In the genomic region with DNA sequence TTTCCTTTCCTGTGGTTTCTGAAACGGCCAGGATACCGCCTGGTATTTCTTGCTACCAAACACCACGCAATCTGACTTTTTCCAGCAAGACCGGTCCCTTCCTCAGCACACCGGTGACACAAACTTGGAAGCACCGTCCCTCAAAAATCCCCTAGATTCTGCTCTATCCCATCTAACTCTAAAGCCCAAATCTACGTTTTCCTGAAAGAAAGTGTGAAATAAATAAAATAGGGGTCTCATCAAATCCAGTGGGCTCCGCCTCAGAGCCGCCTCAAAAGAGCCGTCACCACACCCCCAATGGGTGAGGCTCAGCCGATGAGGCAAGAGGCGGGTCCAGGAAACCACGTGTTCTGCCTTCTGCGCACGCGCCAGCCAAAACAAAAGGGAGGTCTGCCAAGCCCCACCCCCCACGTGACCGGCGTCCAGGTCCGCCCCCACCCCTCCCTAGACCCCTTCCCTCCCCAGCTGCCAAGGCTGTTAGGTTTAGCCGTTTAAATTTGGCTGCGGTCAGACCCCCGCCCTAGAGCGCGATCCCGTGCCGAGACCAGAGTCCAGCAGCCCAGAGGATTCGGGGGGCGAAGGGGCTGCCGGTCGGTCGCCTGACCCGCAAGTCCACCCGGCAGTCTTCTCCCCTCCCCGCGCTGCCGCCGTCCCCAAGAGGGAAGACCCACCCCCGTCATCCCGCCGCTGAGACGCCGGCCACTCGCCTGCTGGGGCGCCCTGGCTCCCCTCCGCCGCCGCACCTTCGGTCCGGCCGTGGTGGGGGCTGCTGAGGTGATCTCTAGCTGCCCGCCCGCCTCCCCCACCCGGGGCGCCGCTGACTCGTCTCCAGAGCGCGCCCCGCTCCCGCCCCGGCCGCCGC, we compare ENCODE assay signal across 1 cellular context.
TF ChIP-seq lines count a peak whose summit lies in the region.

No MANE protein-coding gene starts in this region.

TF ChIP-seq in HepG2, 621 proteins besides CTCF, POLR2A, EP300 and RAD21 (continued from another document and continues in another):
- TF ChIP-seq ZNF280B (CRISPR knock-in tag; IDR thresholded peaks at IDR 0.05; ENCODE audit: borderline replicate concordance) (no peak; the same call in 1 of the 2 replicates), ZNF619 (CRISPR knock-in tag; IDR thresholded peaks at IDR 0.05) (no peak), STAG1 (CRISPR knock-in tag; IDR thresholded peaks at IDR 0.05) (0 out of 2 replicates have a peak, but pooled peaks have one; percentile 4), KDM1A (CRISPR knock-in tag; IDR thresholded peaks at IDR 0.05) (no peak), ZFP90 (CRISPR knock-in tag; IDR thresholded peaks at IDR 0.05; ENCODE audit: borderline replicate concordance) (no peak; the same call in 1 of the 2 replicates), ZKSCAN5 (CRISPR knock-in tag; IDR thresholded peaks at IDR 0.05) (no peak), ZNF558 (CRISPR knock-in tag; IDR thresholded peaks at IDR 0.05; ENCODE audit: borderline replicate concordance) (no peak), SMAD3 (CRISPR knock-in tag; IDR thresholded peaks at IDR 0.05) (0 out of 2 replicates have a peak, but pooled peaks have one; percentile 24), ZNF326 (CRISPR knock-in tag; IDR thresholded peaks at IDR 0.05; ENCODE audit: borderline replicate concordance) (no peak), CHD2 (IDR thresholded peaks at IDR 0.05; ENCODE audit: low read depth, low read length) (no peak), SRSF1 (optimal IDR thresholded peaks at IDR 0.05; ENCODE audit: low read depth, low read length) (no peak), LCORL (IDR thresholded peaks at IDR 0.05) (no peak), LCORL (CRISPR knock-in tag; IDR thresholded peaks at IDR 0.05) (no peak; the same call in 1 of the 2 replicates), ZMYM2 (CRISPR knock-in tag; IDR thresholded peaks at IDR 0.05) (no peak), U2AF2 (IDR thresholded peaks at IDR 0.05; ENCODE audit: low read depth, low read length) (0 out of 2 replicates have a peak, but pooled peaks have one; percentile 16), SATB2 (CRISPR knock-in tag; IDR thresholded peaks at IDR 0.05) (no peak), CAMTA2 (CRISPR knock-in tag; IDR thresholded peaks at IDR 0.05; ENCODE audit: borderline replicate concordance) (no peak), ATF3 (CRISPR knock-in tag; IDR thresholded peaks at IDR 0.05) (0 out of 2 replicates have a peak, but pooled peaks have one; percentile 24), JUN (CRISPR knock-in tag; IDR thresholded peaks at IDR 0.05) (no peak), PCBP1 (IDR thresholded peaks at IDR 0.05; ENCODE audit: borderline replicate concordance, low read depth, low read length) (peak; percentile 94), ZNF512B (CRISPR knock-in tag; IDR thresholded peaks at IDR 0.05; ENCODE audit: borderline replicate concordance) (no peak), ZNF703 (CRISPR knock-in tag; IDR thresholded peaks at IDR 0.05; ENCODE audit: borderline replicate concordance) (no peak), NBN (conservative IDR thresholded peaks at IDR 0.05) (no peak), REL (CRISPR knock-in tag; conservative IDR thresholded peaks at IDR 0.05) (no peak), TBL1XR1 (IDR thresholded peaks at IDR 0.05; ENCODE audit: borderline replicate concordance, low read length, partially characterized antibody) (no peak), ZFP36L2 (CRISPR knock-in tag; IDR thresholded peaks at IDR 0.05) (no peak), NAIF1 (CRISPR knock-in tag; IDR thresholded peaks at IDR 0.05; ENCODE audit: borderline replicate concordance) (no peak), ZMAT3 (CRISPR knock-in tag; conservative IDR thresholded peaks at IDR 0.05) (0 out of 2 replicates have a peak, but pooled peaks have one; percentile 21), GZF1 (CRISPR knock-in tag; IDR thresholded peaks at IDR 0.05) (0 out of 2 replicates have a peak, but pooled peaks have one; percentile 4), ZNF773 (CRISPR knock-in tag; IDR thresholded peaks at IDR 0.05; ENCODE audit: borderline replicate concordance) (no peak), ZNF276 (CRISPR knock-in tag; IDR thresholded peaks at IDR 0.05; ENCODE audit: low read depth) (no peak; the same call in 1 of the 2 replicates), GATA4 (IDR thresholded peaks at IDR 0.05; ENCODE audit: borderline replicate concordance, low read depth) (0 out of 2 replicates have a peak, but pooled peaks have one; percentile 36), NR2F1 (CRISPR knock-in tag; IDR thresholded peaks at IDR 0.05) (no peak), ARNTL (CRISPR knock-in tag; IDR thresholded peaks at IDR 0.05) (no peak), ZNF460 (CRISPR knock-in tag; IDR thresholded peaks at IDR 0.05; ENCODE audit: borderline replicate concordance) (no peak; the same call in 1 of the 2 replicates), HOXA9 (CRISPR knock-in tag; IDR thresholded peaks at IDR 0.05; ENCODE audit: borderline replicate concordance) (no peak), ZNF747 (CRISPR knock-in tag; IDR thresholded peaks at IDR 0.05; ENCODE audit: borderline replicate concordance) (no peak), ZNF282 (IDR thresholded peaks at IDR 0.05; ENCODE audit: partially characterized antibody) (no peak), MTA1 (CRISPR knock-in tag; IDR thresholded peaks at IDR 0.05; ENCODE audit: borderline replicate concordance) (no peak), SMARCE1 (IDR thresholded peaks at IDR 0.05; ENCODE audit: borderline replicate concordance) (no peak), MLLT10 (CRISPR knock-in tag; IDR thresholded peaks at IDR 0.05) (no peak), ZNF264 (CRISPR knock-in tag; IDR thresholded peaks at IDR 0.05) (peak; percentile 54; the same call in 1 of the 2 replicates), ZNF329 (CRISPR knock-in tag; IDR thresholded peaks at IDR 0.05; ENCODE audit: low read depth) (no peak), GLMP (CRISPR knock-in tag; IDR thresholded peaks at IDR 0.05; ENCODE audit: borderline replicate concordance) (no peak), ZNF839 (CRISPR knock-in tag; IDR thresholded peaks at IDR 0.05; ENCODE audit: borderline replicate concordance) (no peak)
- TF ChIP-seq, protein P1, sequence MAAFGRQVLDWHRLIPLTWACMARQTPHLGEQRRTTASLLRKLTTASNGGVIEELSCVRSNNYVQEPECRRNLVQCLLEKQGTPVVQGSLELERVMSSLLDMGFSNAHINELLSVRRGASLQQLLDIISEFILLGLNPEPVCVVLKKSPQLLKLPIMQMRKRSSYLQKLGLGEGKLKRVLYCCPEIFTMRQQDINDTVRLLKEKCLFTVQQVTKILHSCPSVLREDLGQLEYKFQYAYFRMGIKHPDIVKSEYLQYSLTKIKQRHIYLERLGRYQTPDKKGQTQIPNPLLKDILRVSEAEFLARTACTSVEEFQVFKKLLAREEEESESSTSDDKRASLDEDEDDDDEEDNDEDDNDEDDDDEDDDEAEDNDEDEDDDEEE (CRISPR knock-in tag; IDR thresholded peaks at IDR 0.05): no peak
- TF ChIP-seq, protein P2, sequence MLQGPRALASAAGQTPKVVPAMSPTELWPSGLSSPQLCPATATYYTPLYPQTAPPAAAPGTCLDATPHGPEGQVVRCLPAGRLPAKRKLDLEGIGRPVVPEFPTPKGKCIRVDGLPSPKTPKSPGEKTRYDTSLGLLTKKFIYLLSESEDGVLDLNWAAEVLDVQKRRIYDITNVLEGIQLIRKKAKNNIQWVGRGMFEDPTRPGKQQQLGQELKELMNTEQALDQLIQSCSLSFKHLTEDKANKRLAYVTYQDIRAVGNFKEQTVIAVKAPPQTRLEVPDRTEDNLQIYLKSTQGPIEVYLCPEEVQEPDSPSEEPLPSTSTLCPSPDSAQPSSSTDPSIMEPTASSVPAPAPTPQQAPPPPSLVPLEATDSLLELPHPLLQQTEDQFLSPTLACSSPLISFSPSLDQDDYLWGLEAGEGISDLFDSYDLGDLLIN (CRISPR knock-in tag; IDR thresholded peaks at IDR 0.05; ENCODE audit: borderline replicate concordance): no peak
- TF ChIP-seq, protein P3, sequence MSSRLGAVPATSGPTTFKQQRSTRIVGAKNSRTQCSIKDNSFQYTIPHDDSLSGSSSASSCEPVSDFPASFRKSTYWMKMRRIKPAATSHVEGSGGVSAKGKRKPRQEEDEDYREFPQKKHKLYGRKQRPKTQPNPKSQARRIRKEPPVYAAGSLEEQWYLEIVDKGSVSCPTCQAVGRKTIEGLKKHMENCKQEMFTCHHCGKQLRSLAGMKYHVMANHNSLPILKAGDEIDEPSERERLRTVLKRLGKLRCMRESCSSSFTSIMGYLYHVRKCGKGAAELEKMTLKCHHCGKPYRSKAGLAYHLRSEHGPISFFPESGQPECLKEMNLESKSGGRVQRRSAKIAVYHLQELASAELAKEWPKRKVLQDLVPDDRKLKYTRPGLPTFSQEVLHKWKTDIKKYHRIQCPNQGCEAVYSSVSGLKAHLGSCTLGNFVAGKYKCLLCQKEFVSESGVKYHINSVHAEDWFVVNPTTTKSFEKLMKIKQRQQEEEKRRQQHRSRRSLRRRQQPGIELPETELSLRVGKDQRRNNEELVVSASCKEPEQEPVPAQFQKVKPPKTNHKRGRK (CRISPR knock-in tag; IDR thresholded peaks at IDR 0.05): no peak
- TF ChIP-seq, protein P4, sequence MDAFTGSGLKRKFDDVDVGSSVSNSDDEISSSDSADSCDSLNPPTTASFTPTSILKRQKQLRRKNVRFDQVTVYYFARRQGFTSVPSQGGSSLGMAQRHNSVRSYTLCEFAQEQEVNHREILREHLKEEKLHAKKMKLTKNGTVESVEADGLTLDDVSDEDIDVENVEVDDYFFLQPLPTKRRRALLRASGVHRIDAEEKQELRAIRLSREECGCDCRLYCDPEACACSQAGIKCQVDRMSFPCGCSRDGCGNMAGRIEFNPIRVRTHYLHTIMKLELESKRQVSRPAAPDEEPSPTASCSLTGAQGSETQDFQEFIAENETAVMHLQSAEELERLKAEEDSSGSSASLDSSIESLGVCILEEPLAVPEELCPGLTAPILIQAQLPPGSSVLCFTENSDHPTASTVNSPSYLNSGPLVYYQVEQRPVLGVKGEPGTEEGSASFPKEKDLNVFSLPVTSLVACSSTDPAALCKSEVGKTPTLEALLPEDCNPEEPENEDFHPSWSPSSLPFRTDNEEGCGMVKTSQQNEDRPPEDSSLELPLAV (CRISPR knock-in tag; conservative IDR thresholded peaks at IDR 0.05; ENCODE audit: low read depth): no peak
- TF ChIP-seq, protein P5, sequence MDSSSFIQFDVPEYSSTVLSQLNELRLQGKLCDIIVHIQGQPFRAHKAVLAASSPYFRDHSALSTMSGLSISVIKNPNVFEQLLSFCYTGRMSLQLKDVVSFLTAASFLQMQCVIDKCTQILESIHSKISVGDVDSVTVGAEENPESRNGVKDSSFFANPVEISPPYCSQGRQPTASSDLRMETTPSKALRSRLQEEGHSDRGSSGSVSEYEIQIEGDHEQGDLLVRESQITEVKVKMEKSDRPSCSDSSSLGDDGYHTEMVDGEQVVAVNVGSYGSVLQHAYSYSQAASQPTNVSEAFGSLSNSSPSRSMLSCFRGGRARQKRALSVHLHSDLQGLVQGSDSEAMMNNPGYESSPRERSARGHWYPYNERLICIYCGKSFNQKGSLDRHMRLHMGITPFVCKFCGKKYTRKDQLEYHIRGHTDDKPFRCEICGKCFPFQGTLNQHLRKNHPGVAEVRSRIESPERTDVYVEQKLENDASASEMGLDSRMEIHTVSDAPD (CRISPR knock-in tag; IDR thresholded peaks at IDR 0.05): peak; percentile 28; the same call in 1 of the 2 replicates
